10 cellular contexts compared by ENCODE assay signal in genomic region chr9:121357011-121357410, GRCh38. TPM values are rescaled to one million over a fixed set of nuclear protein-coding genes. Genes with fewer than 3 reads are reported as not detected.
A peak's percentile ranks its signal among the peaks of the same experiment; 100 is the strongest.
DNase-seq lines count a peak whose midpoint lies in the region; ATAC-seq and TF ChIP-seq lines count a peak whose summit lies in the region.
"Had no signal": no experiment of that assay in that cellular context is flagged by ENCODE, and none has a peak within 500 bp of the region (broad histone marks: within the 10 kb centered on the region; RNA-seq: fewer than 3 reads in every experiment).

No MANE protein-coding gene starts in this region.

- no peaks in the 10 kb centered on the region for H3K36me3 ChIP-seq in testis (ENCODE audit: low read depth, missing control alignments)

- peak overlapping the region; percentile 43 for H3K27ac Mint-ChIP-seq in stimulated activated naive CD8-positive, alpha-beta T cell treated with anti-CD3 and anti-CD28 coated beads, Interleukin-15, Interleukin-2, amounts not matched to agents 100 ng/mL and 50 ng/mL, for 24 hours
- H3K27ac Mint-ChIP-seq in stimulated activated naive CD8-positive, alpha-beta T cell treated with anti-CD3 and anti-CD28 coated beads, Interleukin-15, amount 100 ng/mL, for 72 hours = no peak overlapping the region
- peak overlapping the region; percentile 91 for H3K27ac Mint-ChIP-seq in central memory CD8-positive, alpha-beta T cell (ENCODE audit: low read depth)
- H3K27ac Mint-ChIP-seq in natural killer cell treated with Interleukin-12 subunit alpha and Interleukin-12 subunit beta and Interleukin-15 and Interleukin-18, amount 100 ng/mL, for 72 hours = peak overlapping the region; percentile 69 to 93

- no peak for ATAC-seq in stimulated activated naive CD8-positive, alpha-beta T cell treated with anti-CD3 and anti-CD28 coated beads, Interleukin-15, amount 100 ng/mL, for 72 hours
- peak; percentile 54 for ATAC-seq in central memory CD8-positive, alpha-beta T cell (replicated peaks; ENCODE audit: extremely low read depth, poor library complexity, severe bottlenecking)
- no peak for ATAC-seq in natural killer cell treated with Interleukin-12 subunit alpha and Interleukin-12 subunit beta and Interleukin-15 and Interleukin-18, amount 100 ng/mL, for 72 hours
- ATAC-seq in GM19397 (IDR thresholded peaks at IDR 0.05; ENCODE audit: unreplicated experiment) = no peak
- ATAC-seq: left lobe of liver had no signal

- TF ChIP-seq POLR2A in testis (IDR thresholded peaks at IDR 0.05) = no peak

- no peak for DNase-seq in stimulated activated naive CD8-positive, alpha-beta T cell treated with anti-CD3 and anti-CD28 coated beads, Interleukin-15, amount 100 ng/mL, for 72 hours
- no peak for DNase-seq in central memory CD8-positive, alpha-beta T cell (ENCODE audit: low spot score in 2 of 2)
- DNase-seq in natural killer cell treated with Interleukin-12 subunit alpha and Interleukin-12 subunit beta and Interleukin-15 and Interleukin-18, amount 100 ng/mL, for 72 hours (ENCODE audit: low spot score) = no peak
- DNase-seq in NCI-H748 treated with DMSO at 0.1 percent for 48 hours (lab: John Stamatoyannopoulos, UW) = no peak
- no peak for DNase-seq in testis
- no peak for DNase-seq in midbrain (lab: John Stamatoyannopoulos, UW)
- DNase-seq: effector memory CD4-positive, alpha-beta T cell had no signal

- 82 to 95% methylated on average over 3 of the region's 3 CpGs for WGBS in testis, 2 donors

- H3K4me3 Mint-ChIP-seq in stimulated activated naive CD8-positive, alpha-beta T cell treated with anti-CD3 and anti-CD28 coated beads, Interleukin-15, Interleukin-2, amounts not matched to agents 100 ng/mL and 50 ng/mL, for 24 hours = no peak overlapping the region
- H3K4me3 Mint-ChIP-seq in stimulated activated naive CD8-positive, alpha-beta T cell treated with anti-CD3 and anti-CD28 coated beads, Interleukin-15, amount 100 ng/mL, for 72 hours = no peak overlapping the region
- peak overlapping the region; percentile 66 for H3K4me3 Mint-ChIP-seq in central memory CD8-positive, alpha-beta T cell
- H3K4me3 Mint-ChIP-seq in natural killer cell treated with Interleukin-12 subunit alpha and Interleukin-12 subunit beta and Interleukin-15 and Interleukin-18, amount 100 ng/mL, for 72 hours = peak overlapping the region; percentile 90

- peaks cover 31% of the 10 kb centered on the region for H3K36me3 Mint-ChIP-seq in stimulated activated naive CD8-positive, alpha-beta T cell treated with anti-CD3 and anti-CD28 coated beads, Interleukin-15, Interleukin-2, amounts not matched to agents 100 ng/mL and 50 ng/mL, for 24 hours (ENCODE audit: low read depth)
- peaks cover 32% of the 10 kb centered on the region for H3K36me3 Mint-ChIP-seq in central memory CD8-positive, alpha-beta T cell (ENCODE audit: insufficient read depth)
- peaks cover 28% of the 10 kb centered on the region for H3K36me3 Mint-ChIP-seq in natural killer cell treated with Interleukin-12 subunit alpha and Interleukin-12 subunit beta and Interleukin-15 and Interleukin-18, amount 100 ng/mL, for 72 hours

- peaks cover 30% of the 10 kb centered on the region for H3K4me1 ChIP-seq in testis

- no peak overlapping the region for H3K4me3 ChIP-seq in testis

- H3K9me3 Mint-ChIP-seq in stimulated activated naive CD8-positive, alpha-beta T cell treated with anti-CD3 and anti-CD28 coated beads, Interleukin-15, Interleukin-2, amounts not matched to agents 100 ng/mL and 50 ng/mL, for 24 hours = no peaks in the 10 kb centered on the region
- H3K9me3 Mint-ChIP-seq in stimulated activated naive CD8-positive, alpha-beta T cell treated with anti-CD3 and anti-CD28 coated beads, Interleukin-15, amount 100 ng/mL, for 72 hours = no peaks in the 10 kb centered on the region
- H3K9me3 Mint-ChIP-seq in central memory CD8-positive, alpha-beta T cell = no peaks in the 10 kb centered on the region
- no peaks in the 10 kb centered on the region for H3K9me3 Mint-ChIP-seq in natural killer cell treated with Interleukin-12 subunit alpha and Interleukin-12 subunit beta and Interleukin-15 and Interleukin-18, amount 100 ng/mL, for 72 hours

- H3K9me3 ChIP-seq in testis = no peaks in the 10 kb centered on the region

- no peaks in the 10 kb centered on the region for H3K27me3 Mint-ChIP-seq in stimulated activated naive CD8-positive, alpha-beta T cell treated with anti-CD3 and anti-CD28 coated beads, Interleukin-15, Interleukin-2, amounts not matched to agents 100 ng/mL and 50 ng/mL, for 24 hours
- H3K27me3 Mint-ChIP-seq in stimulated activated naive CD8-positive, alpha-beta T cell treated with anti-CD3 and anti-CD28 coated beads, Interleukin-15, amount 100 ng/mL, for 72 hours = no peaks in the 10 kb centered on the region
- no peaks in the 10 kb centered on the region for H3K27me3 Mint-ChIP-seq in central memory CD8-positive, alpha-beta T cell
- H3K27me3 Mint-ChIP-seq in natural killer cell treated with Interleukin-12 subunit alpha and Interleukin-12 subunit beta and Interleukin-15 and Interleukin-18, amount 100 ng/mL, for 72 hours = no peaks in the 10 kb centered on the region

- intact Hi-C loops in testis (cut with DNase I; ENCODE audit: low total_unique reads) = no loop called here

- H3K4me1 Mint-ChIP-seq in stimulated activated naive CD8-positive, alpha-beta T cell treated with anti-CD3 and anti-CD28 coated beads, Interleukin-15, Interleukin-2, amounts not matched to agents 100 ng/mL and 50 ng/mL, for 24 hours (ENCODE audit: low read depth) = peaks cover 78% of the 10 kb centered on the region
- H3K4me1 Mint-ChIP-seq in stimulated activated naive CD8-positive, alpha-beta T cell treated with anti-CD3 and anti-CD28 coated beads, Interleukin-15, amount 100 ng/mL, for 72 hours = peaks cover 43% of the 10 kb centered on the region
- H3K4me1 Mint-ChIP-seq in central memory CD8-positive, alpha-beta T cell = peaks cover 59% of the 10 kb centered on the region
- peaks cover 67 to 89% of the 10 kb centered on the region in 2 donors for H3K4me1 Mint-ChIP-seq in natural killer cell treated with Interleukin-12 subunit alpha and Interleukin-12 subunit beta and Interleukin-15 and Interleukin-18, amount 100 ng/mL, for 72 hours (ENCODE audit: low read depth in 2 of 2)

- H3K27ac ChIP-seq in testis = no peak overlapping the region

- H3K27me3 ChIP-seq in testis = no peaks in the 10 kb centered on the region

- no peak for TF ChIP-seq CTCF in testis (IDR thresholded peaks at IDR 0.05)

RNA-seq across cellular contexts. Expression of gene STOM, which starts 13.0 kb away (rescaled TPM):
- 100 to 1,000 TPM in 1 of 2 donors, 10 to 100 TPM in 1; 99.4 to 321 TPM for total RNA-seq in natural killer cell treated with Interleukin-12 subunit alpha and Interleukin-12 subunit beta and Interleukin-15 and Interleukin-18, amount 100 ng/mL, for 72 hours
- total RNA-seq in testis = 10 to 100 TPM; 49.7 to 53.6 TPM
- 82.3 TPM for polyA plus RNA-seq in testis (ENCODE audit: insufficient read depth, low read depth, low replicate concordance)

Comparison
In these comparisons a context has a peak if more than half of its experiments do, and no peak if none do; other contexts are left out.
1. H3K27ac Mint-ChIP-seq: peak in stimulated activated naive CD8-positive, alpha-beta T cell treated with anti-CD3 and anti-CD28 coated beads, Interleukin-15, Interleukin-2, amounts not matched to agents 100 ng/mL and 50 ng/mL, for 24 hours (single experiment), central memory CD8-positive, alpha-beta T cell (single experiment) and natural killer cell treated with Interleukin-12 subunit alpha and Interleukin-12 subunit beta and Interleukin-15 and Interleukin-18, amount 100 ng/mL, for 72 hours (2 of 2); none in stimulated activated naive CD8-positive, alpha-beta T cell treated with anti-CD3 and anti-CD28 coated beads, Interleukin-15, amount 100 ng/mL, for 72 hours (0 of 2).
2. H3K4me3 Mint-ChIP-seq: peak in central memory CD8-positive, alpha-beta T cell (single experiment) and natural killer cell treated with Interleukin-12 subunit alpha and Interleukin-12 subunit beta and Interleukin-15 and Interleukin-18, amount 100 ng/mL, for 72 hours (single experiment); none in stimulated activated naive CD8-positive, alpha-beta T cell treated with anti-CD3 and anti-CD28 coated beads, Interleukin-15, Interleukin-2, amounts not matched to agents 100 ng/mL and 50 ng/mL, for 24 hours (single experiment) and stimulated activated naive CD8-positive, alpha-beta T cell treated with anti-CD3 and anti-CD28 coated beads, Interleukin-15, amount 100 ng/mL, for 72 hours (0 of 2).